In the genomic region with DNA sequence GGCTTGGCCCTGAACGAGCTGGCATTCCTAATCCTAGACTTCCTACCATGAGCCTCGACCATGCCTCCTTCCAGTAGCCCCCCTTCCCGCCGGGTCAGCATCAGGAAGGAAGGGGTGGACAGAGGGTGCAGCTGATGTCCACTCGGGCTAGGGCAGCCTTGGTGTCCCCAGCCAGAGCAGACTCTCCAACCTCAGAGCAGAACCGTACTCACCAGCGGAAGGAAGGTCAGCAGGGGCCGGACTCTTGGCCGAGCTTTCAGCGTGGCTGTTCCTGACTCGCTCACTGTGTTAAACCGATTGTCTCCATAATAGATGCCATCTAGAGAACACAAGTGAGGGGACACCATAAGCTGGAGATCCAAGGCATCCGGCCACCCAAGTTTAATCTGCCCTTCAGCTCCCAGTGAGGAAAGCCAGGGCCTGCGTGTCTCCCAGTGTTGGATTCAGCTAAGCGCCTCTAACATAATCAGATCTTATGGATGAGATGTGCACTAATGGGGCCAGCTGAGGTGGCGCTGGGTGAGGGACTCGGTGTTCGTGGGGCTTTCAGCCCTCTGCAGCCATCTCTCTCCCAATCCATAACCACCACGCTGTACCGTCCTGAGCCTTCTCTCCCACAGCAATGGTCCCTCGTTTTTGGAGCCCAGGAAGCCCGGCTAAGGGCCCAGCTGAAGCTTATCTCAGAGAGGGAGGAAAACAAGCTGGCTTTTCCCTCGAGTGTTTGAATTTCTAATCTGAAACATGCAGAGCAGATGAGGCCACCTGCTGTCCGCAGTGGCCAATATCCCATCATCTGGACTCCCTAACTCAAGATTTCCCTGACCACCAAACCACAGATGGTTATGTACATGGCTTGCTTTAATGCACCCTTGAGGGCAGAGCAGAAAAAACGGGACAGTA, we compare ENCODE assay signal across 1 cellular context.
TF ChIP-seq lines count a peak whose summit lies in the region.

No MANE protein-coding gene starts in this region.

TF ChIP-seq in K562, 482 proteins besides CTCF, POLR2A, EP300 and RAD21 (continued from another document and continues in another):
- TF ChIP-seq ZMIZ1 (IDR thresholded peaks at IDR 0.05; ENCODE audit: low read depth in 2 of 2, low read length in 2 of 2) (0 out of 4 replicates have a peak, but pooled peaks of 1 of the 2 experiments have one; percentile 42), MEIS2 (IDR thresholded peaks at IDR 0.05; ENCODE audit: partially characterized antibody) (peak; percentile 2), ARID4B (CRISPR knock-in tag; IDR thresholded peaks at IDR 0.05) (no peak; the same call in 1 of the 2 replicates), CHD4 (IDR thresholded peaks at IDR 0.05; ENCODE audit: insufficient read depth, insufficient replicate concordance, low read depth, low read length, poor library complexity, severe bottlenecking) (no peak), TCF7L2 (IDR thresholded peaks at IDR 0.05; ENCODE audit: low read depth, low read length) (no peak), SLC30A9 (CRISPR knock-in tag; IDR thresholded peaks at IDR 0.05) (no peak), MYC (IDR thresholded peaks at IDR 0.05; ENCODE audit: low read depth, low read length) (0 out of 2 replicates have a peak, but pooled peaks have one; percentile 45), MYC (CRISPR knock-in tag; IDR thresholded peaks at IDR 0.05; ENCODE audit: borderline replicate concordance, low read depth) (no peak), KAT8 (IDR thresholded peaks at IDR 0.05; ENCODE audit: low read depth) (no peak), SP2 (IDR thresholded peaks at IDR 0.05; ENCODE audit: extremely low read depth, low read depth, low read length, poor library complexity, severe bottlenecking) (no peak), CREB1 (IDR thresholded peaks at IDR 0.05) (no peak), CREB1 (CRISPR knock-in tag; IDR thresholded peaks at IDR 0.05) (no peak), POLR2H (tag; IDR thresholded peaks at IDR 0.05; ENCODE audit: low read depth) (no peak), MXI1 (IDR thresholded peaks at IDR 0.05; ENCODE audit: low read depth, low read length) (no peak), CBFA2T3 (IDR thresholded peaks at IDR 0.05) (peak; percentile 95), RBM15 (IDR thresholded peaks at IDR 0.05; ENCODE audit: insufficient read depth, low read length) (no peak), PML (IDR thresholded peaks at IDR 0.05; ENCODE audit: low read length) (peak; percentile 85), HDAC6 (IDR thresholded peaks at IDR 0.05; ENCODE audit: low read depth, low read length) (no peak), ZEB2 (IDR thresholded peaks at IDR 0.05) (no peak), ZNF75A (CRISPR knock-in tag; IDR thresholded peaks at IDR 0.05) (0 out of 2 replicates have a peak, but pooled peaks have one; percentile 39), JUND (IDR thresholded peaks at IDR 0.05; ENCODE audit: borderline replicate concordance, low read depth, low read length) (0 out of 2 replicates have a peak, but pooled peaks have one; percentile 14), JUND (tag; IDR thresholded peaks at IDR 0.05; ENCODE audit: borderline replicate concordance, low read depth, low read length) (peak; percentile 55; the same call in 1 of the 3 replicates), MAX (CRISPR knock-in tag; IDR thresholded peaks at IDR 0.05) (peak; percentile 73; the same call in 1 of the 2 replicates), ZNF395 (CRISPR knock-in tag; IDR thresholded peaks at IDR 0.05) (peak; percentile 91; the same call in 1 of the 2 replicates), RB1 (IDR thresholded peaks at IDR 0.05; ENCODE audit: low read depth) (no peak), SMAD4 (CRISPR knock-in tag; conservative IDR thresholded peaks at IDR 0.05) (peak; percentile 62), ZNF431 (CRISPR knock-in tag; IDR thresholded peaks at IDR 0.05) (no peak), NCOR1 (IDR thresholded peaks at IDR 0.05) (peak; percentile 69), ARID1B (IDR thresholded peaks at IDR 0.05) (peak; percentile 80), JUN (IDR thresholded peaks at IDR 0.05; ENCODE audit: borderline replicate concordance, low read depth, low read length) (no peak), JUN (CRISPR knock-in tag; IDR thresholded peaks at IDR 0.05; ENCODE audit: borderline replicate concordance) (no peak), HEY1 (CRISPR knock-in tag; IDR thresholded peaks at IDR 0.05; ENCODE audit: borderline replicate concordance) (no peak), U2AF1 (optimal IDR thresholded peaks at IDR 0.05; ENCODE audit: low read depth, low read length) (no peak), TAF1 (IDR thresholded peaks at IDR 0.05; ENCODE audit: control insufficient read depth, extremely low read depth, insufficient read depth, low read length, severe bottlenecking) (no peak)
- TF ChIP-seq, protein P1, sequence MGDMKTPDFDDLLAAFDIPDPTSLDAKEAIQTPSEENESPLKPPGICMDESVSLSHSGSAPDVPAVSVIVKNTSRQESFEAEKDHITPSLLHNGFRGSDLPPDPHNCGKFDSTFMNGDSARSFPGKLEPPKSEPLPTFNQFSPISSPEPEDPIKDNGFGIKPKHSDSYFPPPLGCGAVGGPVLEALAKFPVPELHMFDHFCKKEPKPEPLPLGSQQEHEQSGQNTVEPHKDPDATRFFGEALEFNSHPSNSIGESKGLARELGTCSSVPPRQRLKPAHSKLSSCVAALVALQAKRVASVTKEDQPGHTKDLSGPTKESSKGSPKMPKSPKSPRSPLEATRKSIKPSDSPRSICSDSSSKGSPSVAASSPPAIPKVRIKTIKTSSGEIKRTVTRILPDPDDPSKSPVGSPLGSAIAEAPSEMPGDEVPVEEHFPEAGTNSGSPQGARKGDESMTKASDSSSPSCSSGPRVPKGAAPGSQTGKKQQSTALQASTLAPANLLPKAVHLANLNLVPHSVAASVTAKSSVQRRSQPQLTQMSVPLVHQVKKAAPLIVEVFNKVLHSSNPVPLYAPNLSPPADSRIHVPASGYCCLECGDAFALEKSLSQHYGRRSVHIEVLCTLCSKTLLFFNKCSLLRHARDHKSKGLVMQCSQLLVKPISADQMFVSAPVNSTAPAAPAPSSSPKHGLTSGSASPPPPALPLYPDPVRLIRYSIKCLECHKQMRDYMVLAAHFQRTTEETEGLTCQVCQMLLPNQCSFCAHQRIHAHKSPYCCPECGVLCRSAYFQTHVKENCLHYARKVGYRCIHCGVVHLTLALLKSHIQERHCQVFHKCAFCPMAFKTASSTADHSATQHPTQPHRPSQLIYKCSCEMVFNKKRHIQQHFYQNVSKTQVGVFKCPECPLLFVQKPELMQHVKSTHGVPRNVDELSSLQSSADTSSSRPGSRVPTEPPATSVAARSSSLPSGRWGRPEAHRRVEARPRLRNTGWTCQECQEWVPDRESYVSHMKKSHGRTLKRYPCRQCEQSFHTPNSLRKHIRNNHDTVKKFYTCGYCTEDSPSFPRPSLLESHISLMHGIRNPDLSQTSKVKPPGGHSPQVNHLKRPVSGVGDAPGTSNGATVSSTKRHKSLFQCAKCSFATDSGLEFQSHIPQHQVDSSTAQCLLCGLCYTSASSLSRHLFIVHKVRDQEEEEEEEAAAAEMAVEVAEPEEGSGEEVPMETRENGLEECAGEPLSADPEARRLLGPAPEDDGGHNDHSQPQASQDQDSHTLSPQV (IDR thresholded peaks at IDR 0.05): no peak
- TF ChIP-seq, protein P2, sequence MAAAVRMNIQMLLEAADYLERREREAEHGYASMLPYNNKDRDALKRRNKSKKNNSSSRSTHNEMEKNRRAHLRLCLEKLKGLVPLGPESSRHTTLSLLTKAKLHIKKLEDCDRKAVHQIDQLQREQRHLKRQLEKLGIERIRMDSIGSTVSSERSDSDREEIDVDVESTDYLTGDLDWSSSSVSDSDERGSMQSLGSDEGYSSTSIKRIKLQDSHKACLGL (CRISPR knock-in tag; IDR thresholded peaks at IDR 0.05; ENCODE audit: borderline replicate concordance, poor library complexity, severe bottlenecking): no peak
- TF ChIP-seq, protein P3, sequence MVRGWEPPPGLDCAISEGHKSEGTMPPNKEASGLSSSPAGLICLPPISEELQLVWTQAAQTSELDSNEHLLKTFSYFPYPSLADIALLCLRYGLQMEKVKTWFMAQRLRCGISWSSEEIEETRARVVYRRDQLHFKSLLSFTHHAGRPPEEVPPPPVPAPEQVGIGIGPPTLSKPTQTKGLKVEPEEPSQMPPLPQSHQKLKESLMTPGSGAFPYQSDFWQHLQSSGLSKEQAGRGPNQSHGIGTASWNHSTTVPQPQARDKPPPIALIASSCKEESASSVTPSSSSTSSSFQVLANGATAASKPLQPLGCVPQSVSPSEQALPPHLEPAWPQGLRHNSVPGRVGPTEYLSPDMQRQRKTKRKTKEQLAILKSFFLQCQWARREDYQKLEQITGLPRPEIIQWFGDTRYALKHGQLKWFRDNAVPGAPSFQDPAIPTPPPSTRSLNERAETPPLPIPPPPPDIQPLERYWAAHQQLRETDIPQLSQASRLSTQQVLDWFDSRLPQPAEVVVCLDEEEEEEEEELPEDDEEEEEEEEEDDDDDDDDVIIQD (CRISPR knock-in tag; IDR thresholded peaks at IDR 0.05): no peak
- TF ChIP-seq, protein P4, sequence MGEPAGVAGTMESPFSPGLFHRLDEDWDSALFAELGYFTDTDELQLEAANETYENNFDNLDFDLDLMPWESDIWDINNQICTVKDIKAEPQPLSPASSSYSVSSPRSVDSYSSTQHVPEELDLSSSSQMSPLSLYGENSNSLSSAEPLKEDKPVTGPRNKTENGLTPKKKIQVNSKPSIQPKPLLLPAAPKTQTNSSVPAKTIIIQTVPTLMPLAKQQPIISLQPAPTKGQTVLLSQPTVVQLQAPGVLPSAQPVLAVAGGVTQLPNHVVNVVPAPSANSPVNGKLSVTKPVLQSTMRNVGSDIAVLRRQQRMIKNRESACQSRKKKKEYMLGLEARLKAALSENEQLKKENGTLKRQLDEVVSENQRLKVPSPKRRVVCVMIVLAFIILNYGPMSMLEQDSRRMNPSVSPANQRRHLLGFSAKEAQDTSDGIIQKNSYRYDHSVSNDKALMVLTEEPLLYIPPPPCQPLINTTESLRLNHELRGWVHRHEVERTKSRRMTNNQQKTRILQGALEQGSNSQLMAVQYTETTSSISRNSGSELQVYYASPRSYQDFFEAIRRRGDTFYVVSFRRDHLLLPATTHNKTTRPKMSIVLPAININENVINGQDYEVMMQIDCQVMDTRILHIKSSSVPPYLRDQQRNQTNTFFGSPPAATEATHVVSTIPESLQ (CRISPR knock-in tag; IDR thresholded peaks at IDR 0.05): no peak
- TF ChIP-seq, protein P5, sequence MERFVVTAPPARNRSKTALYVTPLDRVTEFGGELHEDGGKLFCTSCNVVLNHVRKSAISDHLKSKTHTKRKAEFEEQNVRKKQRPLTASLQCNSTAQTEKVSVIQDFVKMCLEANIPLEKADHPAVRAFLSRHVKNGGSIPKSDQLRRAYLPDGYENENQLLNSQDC (CRISPR knock-in tag; IDR thresholded peaks at IDR 0.05): no peak
